12 cellular contexts compared by ENCODE assay signal in genomic region chr14:81509838-81510452, GRCh38. TPM values are rescaled to one million over a fixed set of nuclear protein-coding genes. Genes with fewer than 3 reads are reported as not detected.
DNase-seq lines count a peak whose midpoint lies in the region; ATAC-seq and TF ChIP-seq lines count a peak whose summit lies in the region.
"Had no signal": no experiment of that assay in that cellular context is flagged by ENCODE, and none has a peak within 500 bp of the region (broad histone marks: within the 10 kb centered on the region; RNA-seq: fewer than 3 reads in every experiment).

No MANE protein-coding gene starts in this region.

- no peak overlapping the region for H3K9ac ChIP-seq in H9 (ENCODE audit: extremely low read depth, insufficient read length, low read length)
- H3K9ac ChIP-seq in muscle layer of colon (ENCODE audit: low read length): no peak overlapping the region
- no peak overlapping the region for H3K9ac ChIP-seq in neuronal stem cell (ENCODE audit: low read depth, low read length, poor library complexity)

- ATAC-seq in WTC11: peak; percentile 59
- no peak for ATAC-seq in GM21423 (IDR thresholded peaks at IDR 0.05; ENCODE audit: unreplicated experiment)

- H2BK5ac ChIP-seq in H9 (ENCODE audit: insufficient read length, low read length) (no peak overlapping the region), neuronal stem cell (ENCODE audit: low read length) (no peak overlapping the region)

- H2AK5ac ChIP-seq in H9 (ENCODE audit: insufficient read length, low read length) (no peak overlapping the region), neuronal stem cell (ENCODE audit: low read depth, low read length) (no peak overlapping the region)

- no peak for TF ChIP-seq CTCF in H9 (conservative IDR thresholded peaks at IDR 0.05)
- TF ChIP-seq CTCF in WTC11 (IDR thresholded peaks at IDR 0.05): no peak

- H3K27ac ChIP-seq in H9 (ENCODE audit: insufficient read length, low read depth, low read length) (no peak overlapping the region), muscle layer of colon (ENCODE audit: low read depth, low read length) (peak overlapping the region; percentile 20), neuronal stem cell (replicated peaks; ENCODE audit: low read length) (no peak overlapping the region)
- H3K27ac ChIP-seq: coronary artery had no signal

- H4K20me1 ChIP-seq in H9 (ENCODE audit: control insufficient read depth, insufficient read depth, insufficient read length): no peaks in the 10 kb centered on the region

- H3K9me3 ChIP-seq in H9 (ENCODE audit: control insufficient read depth, low read depth, low read length) (no peaks in the 10 kb centered on the region), muscle layer of colon (ENCODE audit: low read length) (no peaks in the 10 kb centered on the region), neuronal stem cell (replicated peaks in 1 of 2; ENCODE audit: control insufficient read depth in 2 of 2, insufficient read depth in 1 of 2, low read depth in 1 of 2, low read length in 2 of 2) (no peaks in the 10 kb centered on the region)
- H3K9me3 ChIP-seq: thyroid gland had no signal

- H4K8ac ChIP-seq in H9 (replicated peaks; ENCODE audit: insufficient read length, low read depth, low read length) (no peak overlapping the region), neuronal stem cell (ENCODE audit: low read depth, low read length) (no peak overlapping the region)

- H3K36me3 Mint-ChIP-seq in H9 (ENCODE audit: insufficient read depth in 1 of 3, low read depth in 3 of 3) (peaks cover 17 to 20% (median 17%) of the 10 kb centered on the region in 3 experiments; a peak in 6 of 7 replicates), WTC11 (peaks cover 36% of the 10 kb centered on the region)

- H2AFZ ChIP-seq in H9 (ENCODE audit: low read length) (no peak overlapping the region), neuronal stem cell (ENCODE audit: low read length) (no peak overlapping the region)

- H2BK12ac ChIP-seq in H9 (ENCODE audit: insufficient read length, low read depth, low read length) (no peak overlapping the region), neuronal stem cell (ENCODE audit: low read length) (no peak overlapping the region)

- H3K4me3 Mint-ChIP-seq in H9 (no peak overlapping the region), WTC11 (no peak overlapping the region)

- DNase-seq in AG08395 (ENCODE audit: low spot score) (peak; percentile 7), H9 (no peak), WTC11 (ENCODE audit: low spot score) (no peak), RKO (ENCODE audit: low spot score) (no peak), GDM1 (lab: John Stamatoyannopoulos, UW) (no peak), neuronal stem cell (ENCODE audit: low spot score) (no peak)
- DNase-seq: COR-L47, heart right ventricle, thyroid gland had no signal

- no peak overlapping the region for H3T11ph ChIP-seq in H9 (ENCODE audit: low read length)

- H3K4ac ChIP-seq in H9 (ENCODE audit: low read depth, low read length) (no peak overlapping the region), neuronal stem cell (ENCODE audit: low read length) (no peak overlapping the region)

- H3K23me2 ChIP-seq in H9 (ENCODE audit: insufficient read length, low read depth, low read length, poor library complexity, severe bottlenecking): no peaks in the 10 kb centered on the region

- POLR2A ChIA-PET in WTC11 (lab: Charles Lee): no interaction called here

- H3K4me1 ChIP-seq in H9 (ENCODE audit: insufficient read depth, low read length): no peaks in the 10 kb centered on the region
- peaks cover 32% of the 10 kb centered on the region for H3K4me1 ChIP-seq in muscle layer of colon (ENCODE audit: insufficient read depth, low read length)
- peaks cover 7 to 10% of the 10 kb centered on the region in 2 donors for H3K4me1 ChIP-seq in neuronal stem cell (ENCODE audit: control insufficient read depth in 2 of 2, insufficient read depth in 1 of 2, low read depth in 1 of 2, low read length in 2 of 2)

- H3K14ac ChIP-seq in H9 (ENCODE audit: insufficient read depth, low read length): no peak overlapping the region
- no peak overlapping the region for H3K14ac ChIP-seq in neuronal stem cell (ENCODE audit: low read length)

- H3K9me3 Mint-ChIP-seq in H9 (no peaks in the 10 kb centered on the region; a peak in 1 of 5 replicates), WTC11 (no peaks in the 10 kb centered on the region; the same call in 1 of the 2 replicates)

- H2BK20ac ChIP-seq in H9 (ENCODE audit: low read depth, low read length, poor library complexity, severe bottlenecking): no peak overlapping the region

- H3K23ac ChIP-seq in H9 (ENCODE audit: insufficient read length, low read depth, low read length) (no peak overlapping the region), neuronal stem cell (ENCODE audit: low read depth, low read length, poor library complexity) (no peak overlapping the region)

- H3K79me2 ChIP-seq in H9 (ENCODE audit: insufficient read depth, low read length): no peaks in the 10 kb centered on the region

- WGBS in H9 (ENCODE audit: extremely low coverage, insufficient read length, low lambda C conversion rate): no CpG with 5 or more reads among the region's 6 CpGs
- WGBS in neuronal stem cell (ENCODE audit: extremely low coverage in 2 of 2, insufficient read length in 2 of 2, insufficient replicate concordance in 1 of 2), 2 donors: no CpG with 5 or more reads among the region's 6 CpGs

- no peaks in the 10 kb centered on the region for H3K27me3 Mint-ChIP-seq in H9 (ENCODE audit: low read depth)
- no peaks in the 10 kb centered on the region for H3K27me3 Mint-ChIP-seq in WTC11 (ENCODE audit: low read depth)

- H3K27me3 ChIP-seq in H9 (ENCODE audit: insufficient read depth, low read length): no peaks in the 10 kb centered on the region
- H3K27me3 ChIP-seq in muscle layer of colon (ENCODE audit: control insufficient read depth in 1 of 2, insufficient read depth in 2 of 2, low read length in 2 of 2): no peaks in the 10 kb centered on the region
- no peaks in the 10 kb centered on the region for H3K27me3 ChIP-seq in neuronal stem cell (ENCODE audit: control insufficient read depth in 3 of 3, insufficient read depth in 3 of 3, low read depth in 1 of 3, low read length in 3 of 3)
- H3K27me3 ChIP-seq: heart right ventricle, thyroid gland had no signal

- H2BK15ac ChIP-seq in H9 (ENCODE audit: low read depth, low read length): no peak overlapping the region
- H2BK15ac ChIP-seq in neuronal stem cell (ENCODE audit: low read length): no peak overlapping the region

- H3K56ac ChIP-seq in H9 (ENCODE audit: insufficient read length, low read depth, low read length): no peak overlapping the region

- H3K36me3 ChIP-seq in muscle layer of colon (ENCODE audit: insufficient read depth, low read length) (peaks cover 23% of the 10 kb centered on the region), neuronal stem cell (replicated peaks in 1 of 2; ENCODE audit: control insufficient read depth in 2 of 2, insufficient read depth in 2 of 2, low read length in 2 of 2) (peaks cover 5 to 27% of the 10 kb centered on the region in 2 donors)

- H4K91ac ChIP-seq in H9 (ENCODE audit: insufficient read length, low read depth, low read length): no peak overlapping the region
- H4K91ac ChIP-seq in neuronal stem cell (ENCODE audit: low read depth, low read length, poor library complexity): no peak overlapping the region

- H3K4me2 ChIP-seq in H9 (ENCODE audit: insufficient read depth, insufficient read length, low read length) (no peak overlapping the region), neuronal stem cell (ENCODE audit: insufficient read depth, low read length, poor library complexity, severe bottlenecking) (no peak overlapping the region)

- H3K18ac ChIP-seq in H9 (ENCODE audit: insufficient read length, low read depth, low read length) (no peak overlapping the region), neuronal stem cell (ENCODE audit: low read length) (no peak overlapping the region)

- no peak overlapping the region for H3K4me3 ChIP-seq in muscle layer of colon (ENCODE audit: low read depth in 1 of 2, low read length in 2 of 2)
- no peak overlapping the region for H3K4me3 ChIP-seq in neuronal stem cell (ENCODE audit: low read length in 2 of 2)
- H3K4me3 ChIP-seq: coronary artery, heart right ventricle, thyroid gland had no signal

- H3K79me1 ChIP-seq in H9 (ENCODE audit: insufficient read depth, low read depth, low read length, poor library complexity, severe bottlenecking) (no peaks in the 10 kb centered on the region), neuronal stem cell (ENCODE audit: low read depth, low read length) (no peaks in the 10 kb centered on the region)

- H3K27ac Mint-ChIP-seq in H9: peak overlapping the region; percentile 3 to 10 (median 10); a peak in 1 of 7 replicates
- peak overlapping the region; percentile 13; the same call in 1 of the 2 replicates for H3K27ac Mint-ChIP-seq in WTC11

- H2BK120ac ChIP-seq in H9 (ENCODE audit: low read depth, low read length, poor library complexity, severe bottlenecking) (no peak overlapping the region), neuronal stem cell (ENCODE audit: low read depth, low read length) (no peak overlapping the region)

- peaks cover 15 to 16% of the 10 kb centered on the region in 2 experiments for H3K4me1 Mint-ChIP-seq in H9
- H3K4me1 Mint-ChIP-seq in WTC11: peaks cover 24% of the 10 kb centered on the region

- CTCF ChIA-PET in WTC11 (lab: Charles Lee): interaction anchor here (0.7 to 1.5 kb wide), 2 partner anchors 69 to 241 kb away, joined by 3 read pairs; no protein-coding TSS in a partner anchor

- H4K5ac ChIP-seq in H9 (ENCODE audit: insufficient read length, low read depth, low read length): no peak overlapping the region

TF ChIP-seq in WTC11, 78 proteins besides CTCF, POLR2A, EP300 and RAD21 (continues in another document):
- TF ChIP-seq ESRRA (CRISPR knock-in tag; IDR thresholded peaks at IDR 0.05; ENCODE audit: borderline replicate concordance): no peak

RNA-seq across cellular contexts. Expression of gene SEL1L, which starts 23.7 kb away (rescaled TPM):
- total RNA-seq in H9 (2021) (27.5 and 29.3 TPM in 2 replicates), WTC11 (2021) (24.6 to 29.1 TPM (median 28.7 TPM) in 3 replicates)
- polyA plus RNA-seq in neuronal stem cell (2013, experiment 1 of 2): 13.0 TPM
- 13.3 TPM for polyA plus RNA-seq in neuronal stem cell (2013, experiment 2 of 2)
